ENCODE assay signal across 1 cellular context in genomic region chr11:73162196-73162740, GRCh38.
TF ChIP-seq lines count a peak whose summit lies in the region.

No MANE protein-coding gene starts in this region.

TF ChIP-seq in K562, 482 proteins besides CTCF, POLR2A, EP300 and RAD21 (continued from another document):
- TF ChIP-seq AFF4 (CRISPR knock-in tag; IDR thresholded peaks at IDR 0.05) (no peak), E2F6 (IDR thresholded peaks at IDR 0.05; ENCODE audit: borderline replicate concordance in 1 of 2, extremely low read depth in 1 of 2, insufficient read depth in 1 of 2, insufficient read length in 1 of 2, low read depth in 1 of 2, low read length in 1 of 2, poor library complexity in 1 of 2, severe bottlenecking in 1 of 2) (peak in 1 of 2 experiments; percentile 54), SMARCE1 (IDR thresholded peaks at IDR 0.05) (no peak), ZBTB40 (IDR thresholded peaks at IDR 0.05) (0 out of 2 replicates have a peak, but pooled peaks have one; percentile 19), ZBTB40 (CRISPR knock-in tag; IDR thresholded peaks at IDR 0.05) (no peak), ZNF277 (CRISPR knock-in tag; IDR thresholded peaks at IDR 0.05; ENCODE audit: borderline replicate concordance) (no peak), CREB3 (tag; conservative IDR thresholded peaks at IDR 0.05; ENCODE audit: low read depth) (0 out of 2 replicates have a peak, but pooled peaks have one; percentile 36), ZNF592 (IDR thresholded peaks at IDR 0.05) (peak; percentile 61)
TF ChIP-seq in K562: peak in this region for 15.
